ENCODE assay signal across 15 cellular contexts in genomic region chr5:9421823-9422354, GRCh38.
A peak's percentile ranks its signal among the peaks of the same experiment; 100 is the strongest.
DNase-seq lines count a peak whose midpoint lies in the region; FAIRE-seq and TF ChIP-seq lines count a peak whose summit lies in the region.
"Had no signal": no experiment of that assay in that cellular context is flagged by ENCODE, and none has a peak within 500 bp of the region (broad histone marks: within the 10 kb centered on the region; RNA-seq: fewer than 3 reads in every experiment).

No MANE protein-coding gene starts in this region.

- H3K4me3 ChIP-seq in bronchial epithelial cell (ENCODE audit: low read depth, low read length) = no peak overlapping the region
- no peak overlapping the region for H3K4me3 ChIP-seq in osteoblast (ENCODE audit: insufficient read depth, low read length)
- H3K4me3 ChIP-seq in effector memory CD4-positive, alpha-beta T cell (ENCODE audit: insufficient read depth, low read depth, low read length, poor library complexity, severe bottlenecking) = no peak overlapping the region

- H3K9me3 ChIP-seq in osteoblast (ENCODE audit: low read depth, low read length) = no peaks in the 10 kb centered on the region
- H3K9me3 ChIP-seq in effector memory CD4-positive, alpha-beta T cell (ENCODE audit: control insufficient read depth, low read length) = no peaks in the 10 kb centered on the region

- H2AFZ ChIP-seq in osteoblast (ENCODE audit: low read length) = no peak overlapping the region

- peaks cover 13% of the 10 kb centered on the region for H3K4me1 ChIP-seq in osteoblast (ENCODE audit: insufficient read depth, low read length)
- H3K4me1 ChIP-seq in effector memory CD4-positive, alpha-beta T cell (ENCODE audit: control insufficient read depth, insufficient read depth, low read length, poor library complexity, severe bottlenecking) = no peaks in the 10 kb centered on the region

- no peaks in the 10 kb centered on the region for H3K36me3 ChIP-seq in bronchial epithelial cell (ENCODE audit: control insufficient read depth, insufficient read depth, low read length)
- peaks cover 3% of the 10 kb centered on the region for H3K36me3 ChIP-seq in osteoblast (ENCODE audit: insufficient read depth, low read length)
- H3K36me3 ChIP-seq in effector memory CD4-positive, alpha-beta T cell (ENCODE audit: control insufficient read depth, insufficient read depth, low read length) = no peaks in the 10 kb centered on the region

- in situ Hi-C loops in Caki2 (cut with HindIII; ENCODE audit: low pct_unique_long_range_greater_than_20kb, low sequenced_read_pairs) = no loop called here

- no peak overlapping the region for H3K4me2 ChIP-seq in osteoblast (ENCODE audit: insufficient read depth, low read length)

- FAIRE-seq in bronchial epithelial cell (lab: Jason Lieb, UNC) = no peak
- FAIRE-seq: D721Med had no signal

- DNase-seq in Caki2 (ENCODE audit: low read depth) = peak; percentile 18
- DNase-seq in MV-4-11 (lab: John Stamatoyannopoulos, UW) = peak; percentile 1
- DNase-seq in bronchial epithelial cell (ENCODE audit: low read depth) = peak; percentile 17
- DNase-seq in osteoblast (ENCODE audit: insufficient read length, low spot score, missing footprints) = peak; percentile 60
- DNase-seq in DMS53 (lab: John Stamatoyannopoulos, UW) = no peak
- DNase-seq in effector memory CD4-positive, alpha-beta T cell = no peak
- no peak for DNase-seq in islet precursor cell
- DNase-seq: ACHN; CD4-positive, alpha-beta T cell; DND-41; GOT3; NCI-H1436 treated with DMSO at 0.1 percent for 48 hours; NCI-H2081; NCI-H510A treated with DMSO at 0.1 percent for 48 hours had no signal

- no peaks in the 10 kb centered on the region for H4K20me1 ChIP-seq in osteoblast (ENCODE audit: insufficient read depth, low read length)

- H3K79me2 ChIP-seq in osteoblast (ENCODE audit: insufficient read depth, low read length) = no peaks in the 10 kb centered on the region

- H3K27ac ChIP-seq in osteoblast (ENCODE audit: low read depth, low read length) = no peak overlapping the region
- H3K27ac ChIP-seq in effector memory CD4-positive, alpha-beta T cell (ENCODE audit: insufficient read depth, low read length, poor library complexity, severe bottlenecking) = no peak overlapping the region

- TF ChIP-seq CTCF in bronchial epithelial cell (IDR thresholded peaks at IDR 0.05; ENCODE audit: insufficient read depth, low read length, severe bottlenecking) (no peak), osteoblast (IDR thresholded peaks at IDR 0.05; ENCODE audit: extremely low read depth, low read depth, low read length) (no peak)

- no peaks in the 10 kb centered on the region for H3K27me3 ChIP-seq in bronchial epithelial cell (ENCODE audit: control insufficient read depth, insufficient read depth, low read length)
- H3K27me3 ChIP-seq in osteoblast (ENCODE audit: insufficient read depth, low read length) = no peaks in the 10 kb centered on the region
- no peaks in the 10 kb centered on the region for H3K27me3 ChIP-seq in effector memory CD4-positive, alpha-beta T cell (replicated peaks; ENCODE audit: control insufficient read depth, insufficient read depth, low read length, poor library complexity, severe bottlenecking)

Comparison
In these comparisons a context has a peak if more than half of its experiments do, and no peak if none do; other contexts are left out.
1. DNase-seq: peak in Caki2 (single experiment), MV-4-11 (single experiment), bronchial epithelial cell (single experiment) and osteoblast (single experiment); none in DMS53 (single experiment), effector memory CD4-positive, alpha-beta T cell (0 of 3) and islet precursor cell (single experiment).